25 cellular contexts compared by ENCODE assay signal in genomic region chr2:207401338-207401737, GRCh38.
"Had no signal": no experiment of that assay in that cellular context is flagged by ENCODE, and none has a peak within 500 bp of the region (broad histone marks: within the 10 kb centered on the region; RNA-seq: fewer than 3 reads in every experiment).

No MANE protein-coding gene starts in this region.

- ATAC-seq: natural killer cell; psoas muscle; right cardiac atrium; right lobe of liver; stimulated activated effector memory CD8-positive, alpha-beta T cell treated with anti-CD3 and anti-CD28 coated beads, Interleukin-12 subunit alpha, Interleukin-12 subunit beta, amount 100 ng/mL, for 72 hours; stimulated activated naive B cell treated with anti-CD40 and anti-IgM and Interleukin-4, amounts not matched to agents 10 μg/mL and 1 μg/mL and 100 μg/mL, for 72 hours had no signal

- H3K36me3 ChIP-seq: neural progenitor cell, ovary, right lobe of liver, sigmoid colon, stomach, thoracic aorta, thyroid gland, tibial nerve, upper lobe of left lung, uterus had no signal

- H3K27me3 ChIP-seq: neural progenitor cell, ovary, right lobe of liver, sigmoid colon, stomach, thyroid gland, tibial nerve, upper lobe of left lung, uterus had no signal

- H3K9me3 ChIP-seq: ovary, psoas muscle, sigmoid colon, stomach, thoracic aorta, thyroid gland, tibial nerve, upper lobe of left lung, uterus had no signal

- H3K4me3 ChIP-seq: neural progenitor cell, ovary, psoas muscle, right lobe of liver, sigmoid colon, stomach, thoracic aorta, thyroid gland, tibial nerve, upper lobe of left lung, uterus had no signal

- H3K27ac ChIP-seq: neural progenitor cell, ovary, parathyroid adenoma, psoas muscle, right lobe of liver, sigmoid colon, stomach, thoracic aorta, thyroid gland, tibial nerve, upper lobe of left lung, uterus had no signal

- H3K9ac ChIP-seq: neural progenitor cell, parathyroid adenoma had no signal

- DNase-seq: natural killer cell; occipital lobe; ovary; posterior cingulate gyrus; psoas muscle; right cardiac atrium; right lobe of liver; sigmoid colon; small intestine; stimulated activated CD4-positive, alpha-beta T cell treated with anti-CD3 and anti-CD28 coated beads, Interleukin-15, amount 100 ng/mL, for 24 hours; stimulated activated CD4-positive, alpha-beta T cell treated with anti-CD3 and anti-CD28 coated beads, Interleukin-2, amount 100 ng/mL, for 24 hours; stimulated activated CD4-positive, alpha-beta T cell treated with anti-CD3 and anti-CD28 coated beads, Interleukin-2, amount 100 ng/mL, for 48 hours; stimulated activated CD4-positive, alpha-beta T cell treated with anti-CD3 and anti-CD28 coated beads, Interleukin-4, amount 100 ng/mL, for 24 hours; stimulated activated naive B cell treated with anti-CD40 and anti-IgM and Interleukin-4, amounts not matched to agents 10 μg/mL and 1 μg/mL and 100 μg/mL, for 72 hours; stimulated activated naive CD4-positive, alpha-beta T cell treated with Interleukin-2 at 50 U/mL for 16 hours; stomach; thyroid gland; trophoblast cell; upper lobe of left lung; uterus had no signal

- H3K4me1 ChIP-seq: parathyroid adenoma, psoas muscle, sigmoid colon, stomach, thyroid gland, tibial nerve, upper lobe of left lung, uterus had no signal

- FAIRE-seq: small intestine had no signal
